In the genomic region with DNA sequence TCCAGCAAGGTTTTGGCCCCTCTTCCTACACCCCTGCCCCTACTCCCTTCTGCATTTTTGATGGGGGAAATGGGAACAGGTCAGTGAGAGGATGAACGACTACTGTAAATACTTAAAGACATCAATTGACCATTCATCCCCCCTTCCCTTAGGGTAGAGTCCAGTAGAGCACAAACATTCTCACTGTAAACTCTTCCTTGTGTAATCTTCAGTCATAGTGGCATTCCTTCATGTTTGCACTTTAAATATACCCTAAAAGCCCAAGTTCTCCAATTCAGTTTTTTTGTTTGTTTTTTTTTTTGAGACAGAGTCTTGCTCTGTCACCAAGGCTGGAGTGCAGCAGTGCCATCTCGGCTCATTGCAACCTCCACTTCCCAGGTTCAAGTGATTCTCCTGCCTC, we compare ENCODE assay signal across 1 cellular context.
TF ChIP-seq lines count a peak whose summit lies in the region.

No MANE protein-coding gene starts in this region.

TF ChIP-seq in HepG2, 621 proteins besides CTCF, POLR2A, EP300 and RAD21 (continued from another document and continues in another):
- TF ChIP-seq, protein P1, sequence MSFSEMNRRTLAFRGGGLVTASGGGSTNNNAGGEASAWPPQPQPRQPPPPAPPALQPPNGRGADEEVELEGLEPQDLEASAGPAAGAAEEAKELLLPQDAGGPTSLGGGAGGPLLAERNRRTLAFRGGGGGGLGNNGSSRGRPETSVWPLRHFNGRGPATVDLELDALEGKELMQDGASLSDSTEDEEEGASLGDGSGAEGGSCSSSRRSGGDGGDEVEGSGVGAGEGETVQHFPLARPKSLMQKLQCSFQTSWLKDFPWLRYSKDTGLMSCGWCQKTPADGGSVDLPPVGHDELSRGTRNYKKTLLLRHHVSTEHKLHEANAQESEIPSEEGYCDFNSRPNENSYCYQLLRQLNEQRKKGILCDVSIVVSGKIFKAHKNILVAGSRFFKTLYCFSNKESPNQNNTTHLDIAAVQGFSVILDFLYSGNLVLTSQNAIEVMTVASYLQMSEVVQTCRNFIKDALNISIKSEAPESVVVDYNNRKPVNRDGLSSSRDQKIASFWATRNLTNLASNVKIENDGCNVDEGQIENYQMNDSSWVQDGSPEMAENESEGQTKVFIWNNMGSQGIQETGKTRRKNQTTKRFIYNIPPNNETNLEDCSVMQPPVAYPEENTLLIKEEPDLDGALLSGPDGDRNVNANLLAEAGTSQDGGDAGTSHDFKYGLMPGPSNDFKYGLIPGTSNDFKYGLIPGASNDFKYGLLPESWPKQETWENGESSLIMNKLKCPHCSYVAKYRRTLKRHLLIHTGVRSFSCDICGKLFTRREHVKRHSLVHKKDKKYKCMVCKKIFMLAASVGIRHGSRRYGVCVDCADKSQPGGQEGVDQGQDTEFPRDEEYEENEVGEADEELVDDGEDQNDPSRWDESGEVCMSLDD (CRISPR knock-in tag; IDR thresholded peaks at IDR 0.05; ENCODE audit: borderline replicate concordance) = no peak
- TF ChIP-seq ZNF678 (CRISPR knock-in tag; IDR thresholded peaks at IDR 0.05) (no peak), ZNF446 (CRISPR knock-in tag; IDR thresholded peaks at IDR 0.05) (no peak), TCF12 (IDR thresholded peaks at IDR 0.05) (no peak), TCF12 (CRISPR knock-in tag; IDR thresholded peaks at IDR 0.05) (no peak), ZSCAN12 (CRISPR knock-in tag; IDR thresholded peaks at IDR 0.05) (no peak), ZNF383 (CRISPR knock-in tag; IDR thresholded peaks at IDR 0.05; ENCODE audit: borderline replicate concordance) (no peak), ZNF263 (CRISPR knock-in tag; IDR thresholded peaks at IDR 0.05) (no peak), ZNF337 (CRISPR knock-in tag; IDR thresholded peaks at IDR 0.05; ENCODE audit: borderline replicate concordance, low read depth) (no peak), ZNF790 (CRISPR knock-in tag; IDR thresholded peaks at IDR 0.05; ENCODE audit: borderline replicate concordance) (no peak), HES4 (CRISPR knock-in tag; IDR thresholded peaks at IDR 0.05; ENCODE audit: borderline replicate concordance) (no peak), ZMYM4 (CRISPR knock-in tag; IDR thresholded peaks at IDR 0.05) (peak; percentile 26; the same call in 1 of the 2 replicates), HOXA9 (CRISPR knock-in tag; IDR thresholded peaks at IDR 0.05; ENCODE audit: borderline replicate concordance) (no peak), JARID2 (CRISPR knock-in tag; IDR thresholded peaks at IDR 0.05; ENCODE audit: insufficient replicate concordance) (no peak), KAT8 (CRISPR knock-in tag; IDR thresholded peaks at IDR 0.05) (no peak), BCL6 (CRISPR knock-in tag; IDR thresholded peaks at IDR 0.05) (0 out of 2 replicates have a peak, but pooled peaks have one; percentile 17), KLF15 (CRISPR knock-in tag; IDR thresholded peaks at IDR 0.05; ENCODE audit: borderline replicate concordance) (no peak), ZNF629 (CRISPR knock-in tag; conservative IDR thresholded peaks at IDR 0.05) (no peak), SP1 (IDR thresholded peaks at IDR 0.05) (no peak), SP1 (CRISPR knock-in tag; IDR thresholded peaks at IDR 0.05) (no peak), PHF8 (CRISPR knock-in tag; IDR thresholded peaks at IDR 0.05) (no peak), ONECUT2 (CRISPR knock-in tag; IDR thresholded peaks at IDR 0.05) (no peak), ZNF256 (CRISPR knock-in tag; conservative IDR thresholded peaks at IDR 0.05) (no peak), CREM (IDR thresholded peaks at IDR 0.05) (no peak; the same call in 1 of the 2 replicates), CREM (CRISPR knock-in tag; IDR thresholded peaks at IDR 0.05) (no peak), KLF6 (CRISPR knock-in tag; IDR thresholded peaks at IDR 0.05) (no peak), RCOR2 (CRISPR knock-in tag; IDR thresholded peaks at IDR 0.05) (no peak), IKZF4 (CRISPR knock-in tag; IDR thresholded peaks at IDR 0.05; ENCODE audit: borderline replicate concordance, low read depth, not compliant biosample characterization) (no peak)
- TF ChIP-seq, protein P2, sequence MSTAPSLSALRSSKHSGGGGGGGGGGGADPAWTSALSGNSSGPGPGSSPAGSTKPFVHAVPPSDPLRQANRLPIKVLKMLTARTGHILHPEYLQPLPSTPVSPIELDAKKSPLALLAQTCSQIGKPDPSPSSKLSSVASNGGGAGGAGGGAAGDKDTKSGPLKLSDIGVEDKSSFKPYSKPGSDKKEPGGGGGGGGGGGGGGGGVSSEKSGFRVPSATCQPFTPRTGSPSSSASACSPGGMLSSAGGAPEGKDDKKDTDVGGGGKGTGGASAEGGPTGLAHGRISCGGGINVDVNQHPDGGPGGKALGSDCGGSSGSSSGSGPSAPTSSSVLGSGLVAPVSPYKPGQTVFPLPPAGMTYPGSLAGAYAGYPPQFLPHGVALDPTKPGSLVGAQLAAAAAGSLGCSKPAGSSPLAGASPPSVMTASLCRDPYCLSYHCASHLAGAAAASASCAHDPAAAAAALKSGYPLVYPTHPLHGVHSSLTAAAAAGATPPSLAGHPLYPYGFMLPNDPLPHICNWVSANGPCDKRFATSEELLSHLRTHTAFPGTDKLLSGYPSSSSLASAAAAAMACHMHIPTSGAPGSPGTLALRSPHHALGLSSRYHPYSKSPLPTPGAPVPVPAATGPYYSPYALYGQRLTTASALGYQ (CRISPR knock-in tag; IDR thresholded peaks at IDR 0.05) = no peak
- TF ChIP-seq, protein P3, sequence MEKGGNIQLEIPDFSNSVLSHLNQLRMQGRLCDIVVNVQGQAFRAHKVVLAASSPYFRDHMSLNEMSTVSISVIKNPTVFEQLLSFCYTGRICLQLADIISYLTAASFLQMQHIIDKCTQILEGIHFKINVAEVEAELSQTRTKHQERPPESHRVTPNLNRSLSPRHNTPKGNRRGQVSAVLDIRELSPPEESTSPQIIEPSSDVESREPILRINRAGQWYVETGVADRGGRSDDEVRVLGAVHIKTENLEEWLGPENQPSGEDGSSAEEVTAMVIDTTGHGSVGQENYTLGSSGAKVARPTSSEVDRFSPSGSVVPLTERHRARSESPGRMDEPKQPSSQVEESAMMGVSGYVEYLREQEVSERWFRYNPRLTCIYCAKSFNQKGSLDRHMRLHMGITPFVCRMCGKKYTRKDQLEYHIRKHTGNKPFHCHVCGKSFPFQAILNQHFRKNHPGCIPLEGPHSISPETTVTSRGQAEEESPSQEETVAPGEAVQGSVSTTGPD (CRISPR knock-in tag; IDR thresholded peaks at IDR 0.05) = no peak
- TF ChIP-seq, protein P4, sequence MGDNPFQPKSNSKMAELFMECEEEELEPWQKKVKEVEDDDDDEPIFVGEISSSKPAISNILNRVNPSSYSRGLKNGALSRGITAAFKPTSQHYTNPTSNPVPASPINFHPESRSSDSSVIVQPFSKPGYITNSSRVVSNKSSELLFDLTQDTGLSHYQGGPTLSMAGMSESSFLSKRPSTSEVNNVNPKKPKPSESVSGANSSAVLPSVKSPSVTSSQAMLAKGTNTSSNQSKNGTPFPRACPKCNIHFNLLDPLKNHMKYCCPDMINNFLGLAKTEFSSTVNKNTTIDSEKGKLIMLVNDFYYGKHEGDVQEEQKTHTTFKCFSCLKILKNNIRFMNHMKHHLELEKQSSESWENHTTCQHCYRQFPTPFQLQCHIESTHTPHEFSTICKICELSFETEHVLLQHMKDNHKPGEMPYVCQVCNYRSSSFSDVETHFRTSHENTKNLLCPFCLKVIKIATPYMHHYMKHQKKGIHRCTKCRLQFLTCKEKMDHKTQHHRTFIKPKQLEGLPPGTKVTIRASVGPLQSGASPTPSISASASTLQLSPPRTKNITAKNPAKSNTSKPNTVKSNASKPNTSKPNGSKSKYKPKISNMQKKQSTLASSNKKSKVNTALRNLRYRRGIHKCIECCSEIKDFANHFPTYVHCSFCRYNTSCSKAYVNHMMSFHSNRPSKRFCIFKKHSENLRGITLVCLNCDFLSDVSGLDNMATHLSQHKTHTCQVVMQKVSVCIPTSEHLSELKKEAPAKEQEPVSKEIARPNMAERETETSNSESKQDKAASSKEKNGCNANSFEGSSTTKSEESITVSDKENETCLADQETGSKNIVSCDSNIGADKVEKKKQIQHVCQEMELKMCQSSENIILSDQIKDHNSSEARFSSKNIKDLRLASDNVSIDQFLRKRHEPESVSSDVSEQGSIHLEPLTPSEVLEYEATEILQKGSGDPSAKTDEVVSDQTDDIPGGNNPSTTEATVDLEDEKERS (CRISPR knock-in tag; IDR thresholded peaks at IDR 0.05) = no peak
- TF ChIP-seq, protein P5, sequence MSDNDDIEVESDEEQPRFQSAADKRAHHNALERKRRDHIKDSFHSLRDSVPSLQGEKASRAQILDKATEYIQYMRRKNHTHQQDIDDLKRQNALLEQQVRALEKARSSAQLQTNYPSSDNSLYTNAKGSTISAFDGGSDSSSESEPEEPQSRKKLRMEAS (IDR thresholded peaks at IDR 0.05) = no peak
- TF ChIP-seq, protein P6, sequence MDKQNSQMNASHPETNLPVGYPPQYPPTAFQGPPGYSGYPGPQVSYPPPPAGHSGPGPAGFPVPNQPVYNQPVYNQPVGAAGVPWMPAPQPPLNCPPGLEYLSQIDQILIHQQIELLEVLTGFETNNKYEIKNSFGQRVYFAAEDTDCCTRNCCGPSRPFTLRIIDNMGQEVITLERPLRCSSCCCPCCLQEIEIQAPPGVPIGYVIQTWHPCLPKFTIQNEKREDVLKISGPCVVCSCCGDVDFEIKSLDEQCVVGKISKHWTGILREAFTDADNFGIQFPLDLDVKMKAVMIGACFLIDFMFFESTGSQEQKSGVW (CRISPR knock-in tag; IDR thresholded peaks at IDR 0.05; ENCODE audit: borderline replicate concordance) = no peak
- TF ChIP-seq, protein P7, sequence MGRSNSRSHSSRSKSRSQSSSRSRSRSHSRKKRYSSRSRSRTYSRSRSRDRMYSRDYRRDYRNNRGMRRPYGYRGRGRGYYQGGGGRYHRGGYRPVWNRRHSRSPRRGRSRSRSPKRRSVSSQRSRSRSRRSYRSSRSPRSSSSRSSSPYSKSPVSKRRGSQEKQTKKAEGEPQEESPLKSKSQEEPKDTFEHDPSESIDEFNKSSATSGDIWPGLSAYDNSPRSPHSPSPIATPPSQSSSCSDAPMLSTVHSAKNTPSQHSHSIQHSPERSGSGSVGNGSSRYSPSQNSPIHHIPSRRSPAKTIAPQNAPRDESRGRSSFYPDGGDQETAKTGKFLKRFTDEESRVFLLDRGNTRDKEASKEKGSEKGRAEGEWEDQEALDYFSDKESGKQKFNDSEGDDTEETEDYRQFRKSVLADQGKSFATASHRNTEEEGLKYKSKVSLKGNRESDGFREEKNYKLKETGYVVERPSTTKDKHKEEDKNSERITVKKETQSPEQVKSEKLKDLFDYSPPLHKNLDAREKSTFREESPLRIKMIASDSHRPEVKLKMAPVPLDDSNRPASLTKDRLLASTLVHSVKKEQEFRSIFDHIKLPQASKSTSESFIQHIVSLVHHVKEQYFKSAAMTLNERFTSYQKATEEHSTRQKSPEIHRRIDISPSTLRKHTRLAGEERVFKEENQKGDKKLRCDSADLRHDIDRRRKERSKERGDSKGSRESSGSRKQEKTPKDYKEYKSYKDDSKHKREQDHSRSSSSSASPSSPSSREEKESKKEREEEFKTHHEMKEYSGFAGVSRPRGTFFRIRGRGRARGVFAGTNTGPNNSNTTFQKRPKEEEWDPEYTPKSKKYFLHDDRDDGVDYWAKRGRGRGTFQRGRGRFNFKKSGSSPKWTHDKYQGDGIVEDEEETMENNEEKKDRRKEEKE (IDR thresholded peaks at IDR 0.05) = no peak
- TF ChIP-seq, protein P8, sequence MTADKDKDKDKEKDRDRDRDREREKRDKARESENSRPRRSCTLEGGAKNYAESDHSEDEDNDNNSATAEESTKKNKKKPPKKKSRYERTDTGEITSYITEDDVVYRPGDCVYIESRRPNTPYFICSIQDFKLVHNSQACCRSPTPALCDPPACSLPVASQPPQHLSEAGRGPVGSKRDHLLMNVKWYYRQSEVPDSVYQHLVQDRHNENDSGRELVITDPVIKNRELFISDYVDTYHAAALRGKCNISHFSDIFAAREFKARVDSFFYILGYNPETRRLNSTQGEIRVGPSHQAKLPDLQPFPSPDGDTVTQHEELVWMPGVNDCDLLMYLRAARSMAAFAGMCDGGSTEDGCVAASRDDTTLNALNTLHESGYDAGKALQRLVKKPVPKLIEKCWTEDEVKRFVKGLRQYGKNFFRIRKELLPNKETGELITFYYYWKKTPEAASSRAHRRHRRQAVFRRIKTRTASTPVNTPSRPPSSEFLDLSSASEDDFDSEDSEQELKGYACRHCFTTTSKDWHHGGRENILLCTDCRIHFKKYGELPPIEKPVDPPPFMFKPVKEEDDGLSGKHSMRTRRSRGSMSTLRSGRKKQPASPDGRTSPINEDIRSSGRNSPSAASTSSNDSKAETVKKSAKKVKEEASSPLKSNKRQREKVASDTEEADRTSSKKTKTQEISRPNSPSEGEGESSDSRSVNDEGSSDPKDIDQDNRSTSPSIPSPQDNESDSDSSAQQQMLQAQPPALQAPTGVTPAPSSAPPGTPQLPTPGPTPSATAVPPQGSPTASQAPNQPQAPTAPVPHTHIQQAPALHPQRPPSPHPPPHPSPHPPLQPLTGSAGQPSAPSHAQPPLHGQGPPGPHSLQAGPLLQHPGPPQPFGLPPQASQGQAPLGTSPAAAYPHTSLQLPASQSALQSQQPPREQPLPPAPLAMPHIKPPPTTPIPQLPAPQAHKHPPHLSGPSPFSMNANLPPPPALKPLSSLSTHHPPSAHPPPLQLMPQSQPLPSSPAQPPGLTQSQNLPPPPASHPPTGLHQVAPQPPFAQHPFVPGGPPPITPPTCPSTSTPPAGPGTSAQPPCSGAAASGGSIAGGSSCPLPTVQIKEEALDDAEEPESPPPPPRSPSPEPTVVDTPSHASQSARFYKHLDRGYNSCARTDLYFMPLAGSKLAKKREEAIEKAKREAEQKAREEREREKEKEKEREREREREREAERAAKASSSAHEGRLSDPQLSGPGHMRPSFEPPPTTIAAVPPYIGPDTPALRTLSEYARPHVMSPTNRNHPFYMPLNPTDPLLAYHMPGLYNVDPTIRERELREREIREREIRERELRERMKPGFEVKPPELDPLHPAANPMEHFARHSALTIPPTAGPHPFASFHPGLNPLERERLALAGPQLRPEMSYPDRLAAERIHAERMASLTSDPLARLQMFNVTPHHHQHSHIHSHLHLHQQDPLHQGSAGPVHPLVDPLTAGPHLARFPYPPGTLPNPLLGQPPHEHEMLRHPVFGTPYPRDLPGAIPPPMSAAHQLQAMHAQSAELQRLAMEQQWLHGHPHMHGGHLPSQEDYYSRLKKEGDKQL (CRISPR knock-in tag; IDR thresholded peaks at IDR 0.05; ENCODE audit: low read depth) = no peak
